ENCODE assay signal across 1 cellular context in the genomic region with DNA sequence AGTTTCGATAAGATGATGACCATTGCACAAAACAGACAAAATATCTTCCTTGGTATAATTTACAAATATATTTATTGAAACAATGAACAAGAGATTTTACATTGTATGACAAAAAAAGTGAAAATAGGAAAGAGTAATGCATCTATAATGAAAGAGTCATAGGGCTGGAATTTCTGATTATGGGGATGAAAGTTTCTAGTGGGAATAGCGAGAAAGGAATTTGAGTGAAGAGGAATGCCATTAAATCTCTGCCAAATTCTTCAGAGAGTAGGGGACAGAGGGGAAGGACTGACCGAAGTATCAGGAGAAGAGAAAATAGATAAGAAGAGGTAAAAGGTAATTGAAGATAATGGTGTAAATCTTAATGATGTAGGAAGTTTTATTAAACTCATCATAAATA.
TF ChIP-seq lines count a peak whose summit lies in the region.

No MANE protein-coding gene starts in this region.

TF ChIP-seq in IMR-90, 13 proteins besides CTCF, POLR2A, EP300 and RAD21:
- TF ChIP-seq ELK1 (IDR thresholded peaks at IDR 0.05; ENCODE audit: borderline replicate concordance, low read depth, low read length) (no peak), CHD1 (IDR thresholded peaks at IDR 0.05; ENCODE audit: low read depth, low read length) (no peak), MAZ (IDR thresholded peaks at IDR 0.05; ENCODE audit: borderline replicate concordance, low read depth, low read length) (no peak)
